Comparison of ENCODE assay signal across 24 cellular contexts in the genomic region with DNA sequence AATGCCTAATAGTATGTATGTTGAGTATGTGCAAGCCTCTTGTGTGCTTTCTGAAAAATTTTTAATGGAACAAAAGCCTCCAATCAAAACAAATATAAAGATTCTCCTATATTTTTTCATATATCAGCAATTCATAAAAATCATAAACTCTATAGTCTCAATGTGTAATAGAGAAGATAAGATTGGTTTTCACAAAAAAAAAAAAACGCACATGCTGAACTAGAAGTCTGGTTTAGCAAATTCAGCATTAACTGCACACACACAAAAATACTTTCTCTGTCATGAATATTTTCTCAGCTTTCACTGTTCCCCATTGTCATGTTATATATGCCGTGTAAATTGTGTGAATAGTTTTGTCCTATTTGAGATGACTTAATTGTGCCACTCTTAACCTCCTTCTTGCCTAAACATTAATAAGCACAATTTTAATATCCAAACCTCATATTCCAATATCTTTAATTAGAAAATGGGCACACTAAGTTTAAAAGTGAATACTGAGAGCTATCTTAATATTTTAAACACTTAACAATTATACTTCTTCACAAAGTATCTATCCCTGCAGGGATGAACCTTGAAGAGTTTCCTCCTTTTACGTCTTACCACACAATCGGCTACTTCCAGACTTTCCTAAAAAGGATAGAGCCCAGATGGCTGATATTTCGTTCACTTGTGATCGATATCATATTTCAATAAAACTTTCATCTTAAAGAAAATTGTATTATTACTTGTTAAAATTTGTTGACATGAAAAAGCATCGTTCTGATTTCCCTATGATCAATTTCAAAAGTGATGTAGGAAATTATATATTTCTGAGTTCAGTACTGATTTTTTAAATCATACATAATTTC.
"Had no signal": no experiment of that assay in that cellular context is flagged by ENCODE, and none has a peak within 500 bp of the region (broad histone marks: within the 10 kb centered on the region; RNA-seq: fewer than 3 reads in every experiment).

No MANE protein-coding gene starts in this region.

- DNase-seq: activated CD4-positive, alpha-beta memory T cell treated with anti-CD3 and anti-CD28 coated beads for 36 hours; activated CD4-positive, alpha-beta T cell treated with anti-CD3 and anti-CD28 coated beads, Interleukin-2, amount 10 ng/mL, durations not matched to agents 7 days and 5 days; activated CD4-positive, CD25-positive, alpha-beta regulatory T cell; activated CD8-positive, alpha-beta memory T cell treated with anti-CD3 and anti-CD28 coated beads for 24 hours; activated gamma-delta T cell; activated naive CD4-positive, alpha-beta T cell treated with anti-CD3 and anti-CD28 coated beads for 36 hours; activated T-cell treated with anti-CD3 and anti-CD28 coated beads for 4 hours; activated T-cell treated with anti-CD3 and anti-CD28 coated beads, Interleukin-2, amount 50 U/mL, for 48 hours; amygdala; brain microvascular endothelial cell; Kasumi-1; NCI-H1048; NCI-H146; NCI-H187 treated with DMSO at 0.1 percent for 48 hours; NCI-H2081 treated with DMSO at 0.1 percent for 48 hours; NCI-H446; NCI-H524; PC-9; SHP77 treated with DMSO at 0.1 percent for 48 hours; T-cell; T-helper 2 cell had no signal

- H3K4me3 ChIP-seq: cardiac muscle cell, PC-9 had no signal

- H2AFZ ChIP-seq: PC-9 had no signal

- H3K36me3 ChIP-seq: brain microvascular endothelial cell, cardiac muscle cell had no signal

- H3K27ac ChIP-seq: brain microvascular endothelial cell, PC-9, VCaP had no signal

- ATAC-seq: activated T-helper 17 cell treated with anti-CD3 and anti-CD28 coated beads, Interleukin-2, amount 50 U/mL, for 72 hours; T-cell had no signal

- H3K27me3 ChIP-seq: brain microvascular endothelial cell, cardiac muscle cell had no signal

- H3K4me2 ChIP-seq: PC-9 had no signal
